ENCODE assay signal across 8 cellular contexts in genomic region chr9:113349434-113350337, GRCh38. TPM values are rescaled to one million over a fixed set of nuclear protein-coding genes. Genes with fewer than 3 reads are reported as not detected.
DNase-seq lines count a peak whose midpoint lies in the region; ATAC-seq and TF ChIP-seq lines count a peak whose summit lies in the region.

Gene BSPRY (plus strand): TSS chr9:113349541. CDS start chr9:113349580, 39 bp downstream.

- peak within 1 kb of the TSS; percentile 69 to 83 for H3K4me3 ChIP-seq in duodenal mucosa (ENCODE audit: low read depth in 1 of 2, low read length in 2 of 2)
- peak within 1 kb of the TSS; percentile 41 to 59 for H3K4me3 ChIP-seq in vagina

- DNase-seq in DMS 273 (lab: John Stamatoyannopoulos, UW; ENCODE audit: unreplicated experiment) (peak; percentile 55), DMS 273 treated with DMSO at 0.1 percent for 48 hours (lab: John Stamatoyannopoulos, UW) (no peak), T-helper 1 cell (peak in 3 of 5 donors; percentile 12 to 63 (median 24)), mucosa of gallbladder (ENCODE audit: low spot score) (no peak), vagina (ENCODE audit: extremely low spot score in 2 of 2) (no peak), NCI-H446 treated with DMSO at 0.1 percent for 48 hours (lab: John Stamatoyannopoulos, UW) (no peak)

- H3K27me3 ChIP-seq in duodenal mucosa (ENCODE audit: control insufficient read depth in 1 of 2, insufficient read depth in 2 of 2, low read length in 2 of 2) = peaks cover 0 to 3% of the 10 kb centered on the region in 2 donors
- peaks cover 5% of the 10 kb centered on the region for H3K27me3 ChIP-seq in vagina

- H3K4me1 ChIP-seq in duodenal mucosa (ENCODE audit: control insufficient read depth in 1 of 2, insufficient read depth in 2 of 2, low read length in 2 of 2) (peaks cover 28 to 34% of the 10 kb centered on the region in 2 donors), vagina (peaks cover 9% of the 10 kb centered on the region)

- H3K9me3 ChIP-seq in duodenal mucosa (ENCODE audit: control insufficient read depth in 1 of 2, low read length in 2 of 2) = no peaks in the 10 kb centered on the region
- H3K9me3 ChIP-seq in vagina = no peaks in the 10 kb centered on the region

- TF ChIP-seq POLR2A in vagina (IDR thresholded peaks at IDR 0.05) = no peak

- intact Hi-C loops in vagina (cut with DNase I) = no loop called here

- no peak for TF ChIP-seq CTCF in vagina (IDR thresholded peaks at IDR 0.05)

- ATAC-seq in HG03135 (IDR thresholded peaks at IDR 0.05; ENCODE audit: unreplicated experiment) = peak; percentile 40

- H3K27ac ChIP-seq in duodenal mucosa (ENCODE audit: low read depth, low read length) (no peak within 1 kb of the TSS), vagina (no peak within 1 kb of the TSS)

- peak within 1 kb of the TSS; percentile 69 to 70 for H3K9ac ChIP-seq in duodenal mucosa (ENCODE audit: low read depth in 1 of 2, low read length in 2 of 2)

- H3K36me3 ChIP-seq in duodenal mucosa (ENCODE audit: control insufficient read depth in 1 of 2, insufficient read depth in 2 of 2, low read length in 2 of 2) = no peaks in the 10 kb centered on the region
- no peaks in the 10 kb centered on the region for H3K36me3 ChIP-seq in vagina

RNA-seq across cellular contexts. Expression of gene BSPRY, which starts in this region (rescaled TPM):
- 16.0 TPM for total RNA-seq in mucosa of gallbladder
- 3.9 TPM for total RNA-seq in vagina

Comparison
In these comparisons a context has a peak if more than half of its experiments do, and no peak if none do; other contexts are left out.
1. DNase-seq: peak in DMS 273 (single experiment) and T-helper 1 cell (3 of 5); none in DMS 273 treated with DMSO at 0.1 percent for 48 hours (single experiment), mucosa of gallbladder (single experiment), vagina (0 of 2) and NCI-H446 treated with DMSO at 0.1 percent for 48 hours (single experiment).